30 cellular contexts compared by ENCODE assay signal in genomic region chr5:173850664-173851063, GRCh38.
"Had no signal": no experiment of that assay in that cellular context is flagged by ENCODE, and none has a peak within 500 bp of the region (broad histone marks: within the 10 kb centered on the region; RNA-seq: fewer than 3 reads in every experiment).

No MANE protein-coding gene starts in this region.

- H3K36me3 Mint-ChIP-seq: activated CD8-positive, alpha-beta memory T cell treated with anti-CD3 and anti-CD28 coated beads, Interleukin-2, amount 10 ng/mL, durations not matched to agents 7 days and 5 days; brain had no signal

- H3K27me3 ChIP-seq: adrenal gland, ascending aorta, cardiac muscle cell, colonic mucosa, heart right ventricle, uterus had no signal

- H3K27me3 Mint-ChIP-seq: memory B cell had no signal

- H3K27ac Mint-ChIP-seq: activated CD4-positive, alpha-beta T cell treated with anti-CD3 and anti-CD28 coated beads for 36 hours; activated CD8-positive, alpha-beta memory T cell treated with anti-CD3 and anti-CD28 coated beads, Interleukin-2, amount 10 ng/mL, durations not matched to agents 7 days and 5 days; activated CD8-positive, alpha-beta T cell treated with anti-CD3 and anti-CD28 coated beads, Interleukin-2, amount 10 ng/mL, durations not matched to agents 7 days and 5 days; activated naive CD4-positive, alpha-beta T cell treated with anti-CD3 and anti-CD28 coated beads for 36 hours; activated naive CD8-positive, alpha-beta T cell treated with anti-CD3 and anti-CD28 coated beads for 36 hours; effector memory CD8-positive, alpha-beta T cell; memory B cell; T-helper 1 cell treated with Interleukin-12 subunit alpha and Interleukin-12 subunit beta and Interleukin-4 antibody, amounts not matched to agents 30 μg/mL and 1 μg/mL, for 36 hours had no signal

- ATAC-seq: activated CD4-positive, alpha-beta T cell treated with anti-CD3 and anti-CD28 coated beads for 36 hours; activated CD8-positive, alpha-beta memory T cell treated with anti-CD3 and anti-CD28 coated beads, Interleukin-2, amount 10 ng/mL, durations not matched to agents 7 days and 5 days; activated CD8-positive, alpha-beta T cell treated with anti-CD3 and anti-CD28 coated beads, Interleukin-2, amount 10 ng/mL, durations not matched to agents 7 days and 5 days; effector memory CD8-positive, alpha-beta T cell; esophagus mucosa; heart right ventricle; naive thymus-derived CD8-positive, alpha-beta T cell; right cardiac atrium; stimulated activated naive B cell treated with anti-CD40 and anti-IgM and Interleukin-4, amounts not matched to agents 10 μg/mL and 1 μg/mL and 100 μg/mL, for 72 hours had no signal

- H3K4me3 Mint-ChIP-seq: activated CD4-positive, alpha-beta T cell treated with anti-CD3 and anti-CD28 coated beads for 36 hours; activated CD8-positive, alpha-beta memory T cell treated with anti-CD3 and anti-CD28 coated beads, Interleukin-2, amount 10 ng/mL, durations not matched to agents 7 days and 5 days; activated CD8-positive, alpha-beta T cell treated with anti-CD3 and anti-CD28 coated beads, Interleukin-2, amount 10 ng/mL, durations not matched to agents 7 days and 5 days; activated naive CD4-positive, alpha-beta T cell treated with anti-CD3 and anti-CD28 coated beads for 36 hours; activated naive CD8-positive, alpha-beta T cell treated with anti-CD3 and anti-CD28 coated beads for 36 hours; brain; effector memory CD8-positive, alpha-beta T cell; memory B cell; naive thymus-derived CD8-positive, alpha-beta T cell; neural crest cell; stimulated activated naive B cell treated with anti-CD40 and anti-IgM and Interleukin-4, amounts not matched to agents 10 μg/mL and 1 μg/mL and 100 μg/mL, for 72 hours; T-helper 1 cell treated with Interleukin-12 subunit alpha and Interleukin-12 subunit beta and Interleukin-4 antibody, amounts not matched to agents 30 μg/mL and 1 μg/mL, for 36 hours had no signal

- H3K4me3 ChIP-seq: adrenal gland, ascending aorta, cardiac muscle cell, colonic mucosa, heart right ventricle, uterus had no signal

- DNase-seq: activated CD4-positive, alpha-beta T cell treated with anti-CD3 and anti-CD28 coated beads for 36 hours; activated CD4-positive, CD25-positive, alpha-beta regulatory T cell; activated CD8-positive, alpha-beta memory T cell treated with anti-CD3 and anti-CD28 coated beads, Interleukin-2, amount 10 ng/mL, durations not matched to agents 7 days and 5 days; activated CD8-positive, alpha-beta T cell treated with anti-CD3 and anti-CD28 coated beads, Interleukin-2, amount 10 ng/mL, durations not matched to agents 7 days and 5 days; activated effector memory CD4-positive, alpha-beta T cell treated with Interleukin-2 at 50 U/mL for 16 hours; activated naive CD4-positive, alpha-beta T cell treated with anti-CD3 and anti-CD28 coated beads for 36 hours; activated naive CD8-positive, alpha-beta T cell treated with anti-CD3 and anti-CD28 coated beads for 36 hours; cerebellar nuclear complex; colonic mucosa; effector memory CD8-positive, alpha-beta T cell; foreskin melanocyte; heart right ventricle; midbrain; naive thymus-derived CD8-positive, alpha-beta T cell; posterior cingulate gyrus; right cardiac atrium; stimulated activated CD4-positive, alpha-beta T cell treated with anti-CD3 and anti-CD28 coated beads, Interleukin-15, amount 100 ng/mL, for 24 hours; stimulated activated CD4-positive, alpha-beta T cell treated with anti-CD3 and anti-CD28 coated beads, Interleukin-2, amount 100 ng/mL, for 24 hours; stimulated activated naive B cell treated with anti-CD40 and anti-IgM and Interleukin-4, amounts not matched to agents 10 μg/mL and 1 μg/mL and 100 μg/mL, for 72 hours; T-helper 9 cell; trophoblast cell; uterus had no signal

- H3K4me1 ChIP-seq: colonic mucosa, uterus had no signal

- H3K27ac ChIP-seq: ascending aorta, cardiac muscle cell, colonic mucosa, heart right ventricle, uterus had no signal

- H3K36me3 ChIP-seq: adrenal gland, ascending aorta, cardiac muscle cell, colonic mucosa, heart right ventricle, uterus had no signal
